ENCODE assay signal across 8 cellular contexts in genomic region chr7:76393116-76394031, GRCh38. TPM values are rescaled to one million over a fixed set of nuclear protein-coding genes. Genes with fewer than 3 reads are reported as not detected.
A peak's percentile ranks its signal among the peaks of the same experiment; 100 is the strongest.
DNase-seq lines count a peak whose midpoint lies in the region; ATAC-seq lines count a peak whose summit lies in the region.

No MANE protein-coding gene starts in this region.

- no peaks in the 10 kb centered on the region for H3K9me3 Mint-ChIP-seq in CD4-positive, CD25-positive, alpha-beta regulatory T cell
- H3K9me3 Mint-ChIP-seq in activated CD4-positive, alpha-beta memory T cell treated with anti-CD3 and anti-CD28 coated beads for 36 hours: no peaks in the 10 kb centered on the region

- H3K36me3 ChIP-seq in CD4-positive, CD25-positive, alpha-beta regulatory T cell (ENCODE audit: control insufficient read depth, insufficient read depth, low read length): no peaks in the 10 kb centered on the region

- POLR2A ChIA-PET in activated CD4-positive, alpha-beta memory T cell treated with anti-CD3 and anti-CD28 coated beads for 36 hours (lab: Charles Lee): interaction anchor here (0.6 to 0.8 kb wide), 2 partner anchors 29 to 34 kb away, joined by 3 read pairs; partner anchors contain the start of gene YWHAG

- H3K27me3 ChIP-seq in CD4-positive, CD25-positive, alpha-beta regulatory T cell (ENCODE audit: control insufficient read depth, insufficient read depth, low read length): no peaks in the 10 kb centered on the region

- intact Hi-C loops in activated CD4-positive, alpha-beta memory T cell treated with anti-CD3 and anti-CD28 coated beads for 36 hours (cut with micrococcal nuclease): loop anchor here (1.0 to 2.0 kb wide), 2 partner anchors 34 to 75 kb away; no protein-coding TSS in a partner anchor

- peaks cover 26% of the 10 kb centered on the region for H3K4me1 ChIP-seq in CD4-positive, CD25-positive, alpha-beta regulatory T cell (ENCODE audit: control insufficient read depth, insufficient read depth, low read length, poor library complexity, severe bottlenecking)

- DNase-seq in CD4-positive, CD25-positive, alpha-beta regulatory T cell: peak; percentile 88 to 91 (median 89)
- DNase-seq in NCI-H748 treated with DMSO at 0.1 percent for 48 hours (lab: John Stamatoyannopoulos, UW) (peak; percentile 81), ecto neural progenitor cell (ENCODE audit: low spot score) (peak; percentile 89), lung microvascular endothelial cell (ENCODE audit: low read depth in 2 of 2) (peak; percentile 85 to 92)
- DNase-seq in activated CD4-positive, alpha-beta memory T cell treated with anti-CD3 and anti-CD28 coated beads for 36 hours: peak; percentile 94
- peak; percentile 86 to 92 (median 90) for DNase-seq in stimulated activated CD4-positive, alpha-beta T cell treated with anti-CD3 and anti-CD28 coated beads, TNF-alpha, amount 100 ng/mL, for 4 hours (ENCODE audit: low read depth in 3 of 3)

- H3K27ac Mint-ChIP-seq in CD4-positive, CD25-positive, alpha-beta regulatory T cell: peak overlapping the region; percentile 85 to 93 (median 92)
- peak overlapping the region; percentile 94 for H3K27ac Mint-ChIP-seq in activated CD4-positive, alpha-beta memory T cell treated with anti-CD3 and anti-CD28 coated beads for 36 hours

- H3K4me3 Mint-ChIP-seq in CD4-positive, CD25-positive, alpha-beta regulatory T cell: peak overlapping the region; percentile 83 to 96 (median 90)
- H3K4me3 Mint-ChIP-seq in activated CD4-positive, alpha-beta memory T cell treated with anti-CD3 and anti-CD28 coated beads for 36 hours: peak overlapping the region; percentile 81

- ATAC-seq in CD4-positive, CD25-positive, alpha-beta regulatory T cell (ENCODE audit: low read depth in 2 of 2): peak; percentile 79 to 84
- peak; percentile 92 for ATAC-seq in GM19395 (IDR thresholded peaks at IDR 0.05; ENCODE audit: unreplicated experiment)
- ATAC-seq in HG03521 (IDR thresholded peaks at IDR 0.05; ENCODE audit: unreplicated experiment): peak; percentile 85

- CTCF ChIA-PET in activated CD4-positive, alpha-beta memory T cell treated with anti-CD3 and anti-CD28 coated beads for 36 hours (lab: Charles Lee): interaction anchor here (0.6 to 1.5 kb wide), 2 partner anchors 29 to 35 kb away, joined by 3 to 4 read pairs; partner anchors contain the start of gene YWHAG

- peak overlapping the region; percentile 77 for H3K4me3 ChIP-seq in CD4-positive, CD25-positive, alpha-beta regulatory T cell (ENCODE audit: low read depth, low read length)

- peak overlapping the region; percentile 67 for H3K27ac ChIP-seq in CD4-positive, CD25-positive, alpha-beta regulatory T cell (ENCODE audit: insufficient read depth, low read length, poor library complexity, severe bottlenecking)

- H3K4me1 Mint-ChIP-seq in CD4-positive, CD25-positive, alpha-beta regulatory T cell: peaks cover 2 to 27% (median 9%) of the 10 kb centered on the region in 4 donors
- peaks cover 26% of the 10 kb centered on the region for H3K4me1 Mint-ChIP-seq in activated CD4-positive, alpha-beta memory T cell treated with anti-CD3 and anti-CD28 coated beads for 36 hours (ENCODE audit: low read depth)

- no peaks in the 10 kb centered on the region for H3K9me3 ChIP-seq in CD4-positive, CD25-positive, alpha-beta regulatory T cell (ENCODE audit: control insufficient read depth in 2 of 2, low read length in 2 of 2)

- H3K27me3 Mint-ChIP-seq in CD4-positive, CD25-positive, alpha-beta regulatory T cell: peaks cover 10% of the 10 kb centered on the region
- no peaks in the 10 kb centered on the region for H3K27me3 Mint-ChIP-seq in activated CD4-positive, alpha-beta memory T cell treated with anti-CD3 and anti-CD28 coated beads for 36 hours

- H3K36me3 Mint-ChIP-seq in CD4-positive, CD25-positive, alpha-beta regulatory T cell: no peaks in the 10 kb centered on the region
- H3K36me3 Mint-ChIP-seq in activated CD4-positive, alpha-beta memory T cell treated with anti-CD3 and anti-CD28 coated beads for 36 hours: no peaks in the 10 kb centered on the region

RNA-seq across cellular contexts. Expression of gene SSC4D, which starts 16.1 kb away (rescaled TPM):
- not detected for total RNA-seq in CD4-positive, CD25-positive, alpha-beta regulatory T cell
- polyA plus RNA-seq in CD4-positive, CD25-positive, alpha-beta regulatory T cell: under 1 TPM in 2 of 4 donors, not detected in 2; 0.25 to 0.65 TPM
- total RNA-seq in activated CD4-positive, alpha-beta memory T cell treated with anti-CD3 and anti-CD28 coated beads for 36 hours: under 1 TPM; 0.81 to 0.87 TPM
- total RNA-seq in lung microvascular endothelial cell: 0.22 and 0.40 TPM in 2 replicates

RNA-seq across cellular contexts. Expression of gene ZP3, which starts 31.4 kb away (rescaled TPM):
- total RNA-seq in CD4-positive, CD25-positive, alpha-beta regulatory T cell: 2.2 TPM
- 1 to 10 TPM; 1.6 to 4.4 (median 2.9) TPM for polyA plus RNA-seq in CD4-positive, CD25-positive, alpha-beta regulatory T cell
- total RNA-seq in activated CD4-positive, alpha-beta memory T cell treated with anti-CD3 and anti-CD28 coated beads for 36 hours: 10 to 100 TPM; 19.4 to 20.4 TPM
- 0.65 and 1.8 TPM in 2 replicates for total RNA-seq in lung microvascular endothelial cell

RNA-seq across cellular contexts. Expression of gene YWHAG, which starts 34.6 kb away (rescaled TPM):
- 36.6 TPM for total RNA-seq in CD4-positive, CD25-positive, alpha-beta regulatory T cell
- 1 to 10 TPM; 1.7 to 2.7 (median 2.0) TPM for polyA plus RNA-seq in CD4-positive, CD25-positive, alpha-beta regulatory T cell
- total RNA-seq in activated CD4-positive, alpha-beta memory T cell treated with anti-CD3 and anti-CD28 coated beads for 36 hours: 100 to 1,000 TPM; 127 TPM
- total RNA-seq in lung microvascular endothelial cell: 69.3 and 98.4 TPM in 2 replicates

Comparison
In these comparisons a context has a peak if more than half of its experiments do, and no peak if none do; other contexts are left out.
1. Peak in every context shown above with its lines: DNase-seq, ATAC-seq, H3K4me3 ChIP-seq and H3K27ac ChIP-seq.